ENCODE assay signal across 11 cellular contexts in genomic region chr10:52673468-52673867, GRCh38.
"Had no signal": no experiment of that assay in that cellular context is flagged by ENCODE, and none has a peak within 500 bp of the region (broad histone marks: within the 10 kb centered on the region; RNA-seq: fewer than 3 reads in every experiment).

No MANE protein-coding gene starts in this region.

- H3K4me2 ChIP-seq: GM23338 had no signal

- H3K4me1 ChIP-seq: HAP-1 had no signal

- DNase-seq: GM23248, GOT3, H7, H9, HCEC 1CT, HFFc6 had no signal

- H2AFZ ChIP-seq: GM23248, GM23338 had no signal

- H3K36me3 ChIP-seq: HAP-1 had no signal

- H3K4me3 ChIP-seq: GM23248, GM23338, HAP-1 had no signal

- ATAC-seq: GM23338, HCT116 had no signal

- H3K27ac ChIP-seq: GM23248 had no signal

- H3K9me3 ChIP-seq: HAP-1 had no signal

- FAIRE-seq: H1, H54 had no signal

- H3K9ac ChIP-seq: GM23248 had no signal
